36 cellular contexts compared by ENCODE assay signal in the genomic region with DNA sequence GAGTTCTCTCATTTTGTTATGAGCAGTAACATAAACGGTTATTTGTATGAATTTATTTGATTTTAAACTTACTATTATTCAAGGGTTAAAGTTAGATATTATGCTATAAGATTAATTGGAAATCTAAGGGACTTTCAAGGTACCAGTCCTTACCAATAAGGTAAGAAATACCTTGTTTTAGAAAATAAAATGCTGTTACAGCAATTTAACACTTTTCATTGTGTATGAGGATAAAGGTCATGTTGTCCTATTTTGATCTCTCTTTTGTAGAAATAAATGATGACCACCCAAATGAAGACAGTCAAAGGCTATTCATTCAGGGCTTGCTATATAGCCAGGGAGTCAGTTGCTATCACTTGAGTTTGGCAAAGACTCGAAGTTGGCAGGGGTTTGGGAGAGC.
"Had no signal": no experiment of that assay in that cellular context is flagged by ENCODE, and none has a peak within 500 bp of the region (broad histone marks: within the 10 kb centered on the region; RNA-seq: fewer than 3 reads in every experiment).

No MANE protein-coding gene starts in this region.

- DNase-seq: Karpas-422, Kasumi-1, MG63, MM.1S, MV-4-11, NCI-H1048, NCI-H1092, NCI-H1092 treated with DMSO at 0.1 percent for 48 hours, NCI-H1105, NCI-H1105 treated with DMSO at 0.1 percent for 48 hours, NCI-H1417, NCI-H1417 treated with DMSO at 0.1 percent for 48 hours, NCI-H1436, NCI-H1436 treated with DMSO at 0.1 percent for 48 hours, NCI-H146, NCI-H1694, NCI-H1694 treated with DMSO at 0.1 percent for 48 hours, NCI-H187, NCI-H187 treated with DMSO at 0.1 percent for 48 hours, NCI-H1930, NCI-H2029, NCI-H2029 treated with DMSO at 0.1 percent for 48 hours, NCI-H2081, NCI-H2081 treated with DMSO at 0.1 percent for 48 hours, NCI-H2107, NCI-H2171, NCI-H2171 treated with DMSO at 0.1 percent for 48 hours, NCI-H2227 treated with DMSO at 0.1 percent for 48 hours, NCI-H226, NCI-H345, NCI-H446, NCI-H446 treated with DMSO at 0.1 percent for 48 hours, NCI-H510A, NCI-H510A treated with DMSO at 0.1 percent for 48 hours, NCI-H524, NCI-H524 treated with DMSO at 0.1 percent for 48 hours had no signal

- H3K27me3 ChIP-seq: MG63 had no signal

- H3K4me3 ChIP-seq: MG63 had no signal

- H3K36me3 ChIP-seq: MG63 had no signal
